ENCODE assay signal across 8 cellular contexts in the genomic region with DNA sequence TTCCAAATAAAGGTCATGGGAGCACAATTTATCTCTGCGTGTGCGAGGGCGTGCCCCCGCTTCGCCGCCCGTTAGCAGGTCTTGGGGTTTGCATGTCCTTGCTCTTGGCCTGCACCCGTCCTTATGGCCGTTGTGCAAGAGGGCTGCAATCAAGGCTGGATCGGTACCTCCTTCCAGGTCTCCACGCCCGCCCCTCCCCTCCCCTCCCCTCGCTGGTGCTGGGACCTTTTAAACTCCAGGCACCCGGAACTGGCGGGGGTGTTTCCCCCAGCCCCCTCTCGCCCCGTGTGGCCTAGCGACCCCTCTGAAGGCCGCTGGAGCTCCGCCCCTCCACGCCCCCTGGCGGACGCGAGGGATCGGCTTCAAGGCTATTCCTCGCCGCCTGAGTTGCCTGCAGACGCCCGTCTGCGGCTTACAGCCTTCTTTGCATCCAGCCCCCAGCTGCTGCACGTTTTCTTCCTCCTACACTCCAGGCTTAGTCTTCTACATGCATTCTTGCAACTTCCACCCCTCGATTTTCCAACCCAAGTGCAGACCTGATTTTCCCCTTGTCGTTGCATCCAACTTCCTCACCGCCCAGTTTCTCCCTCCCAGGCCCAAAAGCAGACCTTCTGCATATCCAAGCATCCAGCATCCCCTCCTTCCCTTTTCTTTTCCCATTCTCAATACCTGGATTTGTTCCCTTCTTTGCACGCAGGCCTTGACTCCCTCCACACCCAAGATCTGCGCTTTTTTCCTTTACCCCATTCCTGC. TPM values are rescaled to one million over a fixed set of nuclear protein-coding genes. Genes with fewer than 3 reads are reported as not detected.
DNase-seq lines count a peak whose midpoint lies in the region; ATAC-seq and TF ChIP-seq lines count a peak whose summit lies in the region.

No MANE protein-coding gene starts in this region.

- peak overlapping the region; percentile 100 for H3K4me3 Mint-ChIP-seq in type B pancreatic cell

- peak overlapping the region; percentile 93 for H2AFZ ChIP-seq in Loucy (ENCODE audit: low read length)

- peak overlapping the region; percentile 94 for H3K4me2 ChIP-seq in Loucy (ENCODE audit: low read depth, low read length, poor library complexity, severe bottlenecking)

- H3F3A ChIP-seq in Loucy (ENCODE audit: low read depth): no peaks in the 10 kb centered on the region

- H3K27me3 ChIP-seq in HAP-1 (ENCODE audit: low read depth): no peaks in the 10 kb centered on the region
- no peaks in the 10 kb centered on the region for H3K27me3 ChIP-seq in Loucy (ENCODE audit: insufficient read depth, low read length, poor library complexity, severe bottlenecking)

- peak; percentile 44 for DNase-seq in GM04504 (ENCODE audit: low read depth)
- peak; percentile 79 to 93 for DNase-seq in HAP-1 (ENCODE audit: low spot score in 2 of 2)
- DNase-seq in activated naive CD8-positive, alpha-beta T cell treated with anti-CD3 and anti-CD28 coated beads, Interleukin-2, amount 50 U/mL, for 16 hours (ENCODE audit: low read depth, low spot score): peak; percentile 48
- DNase-seq in cardiac septum (ENCODE audit: low spot score): peak; percentile 90
- peak; percentile 81 to 98 (median 90) for DNase-seq in posterior cingulate gyrus
- DNase-seq in type B pancreatic cell (ENCODE audit: extremely low spot score, unreplicated experiment): peak; percentile 92

- H3K4me1 ChIP-seq in HAP-1 (peaks cover 13% of the 10 kb centered on the region), Loucy (ENCODE audit: insufficient read depth, low read length, poor library complexity, severe bottlenecking) (peaks cover 54% of the 10 kb centered on the region)

- peak; percentile 88 for ATAC-seq in SK-N-SH treated with all-trans-retinoic acid at 6 μM for 48 hours

- no peaks in the 10 kb centered on the region for H3K9me3 Mint-ChIP-seq in type B pancreatic cell

- H3K36me3 ChIP-seq in HAP-1 (replicated peaks) (peaks cover 29% of the 10 kb centered on the region), Loucy (ENCODE audit: insufficient read depth, low read length) (peaks cover 28% of the 10 kb centered on the region)

- H3K79me2 ChIP-seq in Loucy (ENCODE audit: insufficient read depth, low read length): peaks cover 60% of the 10 kb centered on the region

- intact Hi-C loops in cardiac septum (cut with DNase I): loop anchor here (5.0 kb wide), 1 partner anchor 63 kb away; no protein-coding TSS in a partner anchor
- intact Hi-C loops in posterior cingulate gyrus (cut with DNase I): loop anchor here (1.0 to 2.0 kb wide), 2 partner anchors 79 to 151 kb away; no protein-coding TSS in a partner anchor

- peak; percentile 75 for TF ChIP-seq CTCF in Loucy (conservative IDR thresholded peaks at IDR 0.05; ENCODE audit: low read length)
- peak; percentile 87 for TF ChIP-seq CTCF in type B pancreatic cell (conservative IDR thresholded peaks at IDR 0.05)

- H4K20me1 ChIP-seq in Loucy (ENCODE audit: insufficient read depth, low read length, poor library complexity, severe bottlenecking): peaks cover 47% of the 10 kb centered on the region

- H3K36me3 Mint-ChIP-seq in type B pancreatic cell: peaks cover 26% of the 10 kb centered on the region

- peaks cover 32% of the 10 kb centered on the region for H3K4me1 Mint-ChIP-seq in type B pancreatic cell (ENCODE audit: unreplicated experiment)

- H3K9me3 ChIP-seq in HAP-1 (no peaks in the 10 kb centered on the region), Loucy (ENCODE audit: insufficient read depth, low read depth, low read length) (no peaks in the 10 kb centered on the region)

- H3K9me2 ChIP-seq in Loucy (replicated peaks; ENCODE audit: low read depth, low read length): no peaks in the 10 kb centered on the region

- H3K27me3 Mint-ChIP-seq in type B pancreatic cell: no peaks in the 10 kb centered on the region

- peak overlapping the region; percentile 89 for H3K4me3 ChIP-seq in HAP-1
- H3K4me3 ChIP-seq in Loucy (ENCODE audit: low read length, poor library complexity, severe bottlenecking): peak overlapping the region; percentile 94

- H3K9ac ChIP-seq in Loucy (ENCODE audit: low read depth, low read length, poor library complexity, severe bottlenecking): peak overlapping the region; percentile 92

- in situ Hi-C loops in HAP-1 (cut with MboI; ENCODE audit: low sequenced_read_pairs): no loop called here

- H3K27ac Mint-ChIP-seq in type B pancreatic cell: peak overlapping the region; percentile 95

TF ChIP-seq in SK-N-SH treated with all-trans-retinoic acid at 6 μM for 48 hours, 23 proteins besides CTCF, POLR2A, EP300 and RAD21:
- TF ChIP-seq BACH2 (CRISPR knock-in tag; IDR thresholded peaks at IDR 0.05; ENCODE audit: borderline replicate concordance) (no peak), SNAI2 (CRISPR knock-in tag; IDR thresholded peaks at IDR 0.05) (no peak), TCF4 (CRISPR knock-in tag; IDR thresholded peaks at IDR 0.05; ENCODE audit: borderline replicate concordance) (no peak), ARNTL (CRISPR knock-in tag; IDR thresholded peaks at IDR 0.05; ENCODE audit: borderline replicate concordance, low read depth) (no peak), PPARA (CRISPR knock-in tag; IDR thresholded peaks at IDR 0.05; ENCODE audit: borderline replicate concordance) (no peak), RARB (CRISPR knock-in tag; IDR thresholded peaks at IDR 0.05) (no peak), TOX (CRISPR knock-in tag; IDR thresholded peaks at IDR 0.05; ENCODE audit: borderline replicate concordance) (no peak), ZNF8 (CRISPR knock-in tag; IDR thresholded peaks at IDR 0.05) (no peak), GLIS3 (CRISPR knock-in tag; IDR thresholded peaks at IDR 0.05) (no peak), CSDC2 (CRISPR knock-in tag; IDR thresholded peaks at IDR 0.05) (no peak), ZNF565 (CRISPR knock-in tag; conservative IDR thresholded peaks at IDR 0.05; ENCODE audit: low read depth) (no peak), OSR1 (CRISPR knock-in tag; IDR thresholded peaks at IDR 0.05) (no peak), ISL1 (CRISPR knock-in tag; IDR thresholded peaks at IDR 0.05) (no peak), ZFP3 (CRISPR knock-in tag; IDR thresholded peaks at IDR 0.05) (no peak)
- TF ChIP-seq, protein P1, sequence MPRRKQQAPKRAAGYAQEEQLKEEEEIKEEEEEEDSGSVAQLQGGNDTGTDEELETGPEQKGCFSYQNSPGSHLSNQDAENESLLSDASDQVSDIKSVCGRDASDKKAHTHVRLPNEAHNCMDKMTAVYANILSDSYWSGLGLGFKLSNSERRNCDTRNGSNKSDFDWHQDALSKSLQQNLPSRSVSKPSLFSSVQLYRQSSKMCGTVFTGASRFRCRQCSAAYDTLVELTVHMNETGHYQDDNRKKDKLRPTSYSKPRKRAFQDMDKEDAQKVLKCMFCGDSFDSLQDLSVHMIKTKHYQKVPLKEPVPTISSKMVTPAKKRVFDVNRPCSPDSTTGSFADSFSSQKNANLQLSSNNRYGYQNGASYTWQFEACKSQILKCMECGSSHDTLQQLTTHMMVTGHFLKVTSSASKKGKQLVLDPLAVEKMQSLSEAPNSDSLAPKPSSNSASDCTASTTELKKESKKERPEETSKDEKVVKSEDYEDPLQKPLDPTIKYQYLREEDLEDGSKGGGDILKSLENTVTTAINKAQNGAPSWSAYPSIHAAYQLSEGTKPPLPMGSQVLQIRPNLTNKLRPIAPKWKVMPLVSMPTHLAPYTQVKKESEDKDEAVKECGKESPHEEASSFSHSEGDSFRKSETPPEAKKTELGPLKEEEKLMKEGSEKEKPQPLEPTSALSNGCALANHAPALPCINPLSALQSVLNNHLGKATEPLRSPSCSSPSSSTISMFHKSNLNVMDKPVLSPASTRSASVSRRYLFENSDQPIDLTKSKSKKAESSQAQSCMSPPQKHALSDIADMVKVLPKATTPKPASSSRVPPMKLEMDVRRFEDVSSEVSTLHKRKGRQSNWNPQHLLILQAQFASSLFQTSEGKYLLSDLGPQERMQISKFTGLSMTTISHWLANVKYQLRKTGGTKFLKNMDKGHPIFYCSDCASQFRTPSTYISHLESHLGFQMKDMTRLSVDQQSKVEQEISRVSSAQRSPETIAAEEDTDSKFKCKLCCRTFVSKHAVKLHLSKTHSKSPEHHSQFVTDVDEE (CRISPR knock-in tag; IDR thresholded peaks at IDR 0.05): no peak
- TF ChIP-seq, protein P2, sequence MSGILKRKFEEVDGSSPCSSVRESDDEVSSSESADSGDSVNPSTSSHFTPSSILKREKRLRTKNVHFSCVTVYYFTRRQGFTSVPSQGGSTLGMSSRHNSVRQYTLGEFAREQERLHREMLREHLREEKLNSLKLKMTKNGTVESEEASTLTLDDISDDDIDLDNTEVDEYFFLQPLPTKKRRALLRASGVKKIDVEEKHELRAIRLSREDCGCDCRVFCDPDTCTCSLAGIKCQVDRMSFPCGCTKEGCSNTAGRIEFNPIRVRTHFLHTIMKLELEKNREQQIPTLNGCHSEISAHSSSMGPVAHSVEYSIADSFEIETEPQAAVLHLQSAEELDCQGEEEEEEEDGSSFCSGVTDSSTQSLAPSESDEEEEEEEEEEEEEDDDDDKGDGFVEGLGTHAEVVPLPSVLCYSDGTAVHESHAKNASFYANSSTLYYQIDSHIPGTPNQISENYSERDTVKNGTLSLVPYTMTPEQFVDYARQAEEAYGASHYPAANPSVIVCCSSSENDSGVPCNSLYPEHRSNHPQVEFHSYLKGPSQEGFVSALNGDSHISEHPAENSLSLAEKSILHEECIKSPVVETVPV (CRISPR knock-in tag; IDR thresholded peaks at IDR 0.05): no peak
- TF ChIP-seq, protein P3, sequence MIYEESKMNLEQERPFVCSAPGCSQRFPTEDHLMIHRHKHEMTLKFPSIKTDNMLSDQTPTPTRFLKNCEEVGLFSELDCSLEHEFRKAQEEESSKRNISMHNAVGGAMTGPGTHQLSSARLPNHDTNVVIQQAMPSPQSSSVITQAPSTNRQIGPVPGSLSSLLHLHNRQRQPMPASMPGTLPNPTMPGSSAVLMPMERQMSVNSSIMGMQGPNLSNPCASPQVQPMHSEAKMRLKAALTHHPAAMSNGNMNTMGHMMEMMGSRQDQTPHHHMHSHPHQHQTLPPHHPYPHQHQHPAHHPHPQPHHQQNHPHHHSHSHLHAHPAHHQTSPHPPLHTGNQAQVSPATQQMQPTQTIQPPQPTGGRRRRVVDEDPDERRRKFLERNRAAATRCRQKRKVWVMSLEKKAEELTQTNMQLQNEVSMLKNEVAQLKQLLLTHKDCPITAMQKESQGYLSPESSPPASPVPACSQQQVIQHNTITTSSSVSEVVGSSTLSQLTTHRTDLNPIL (CRISPR knock-in tag; IDR thresholded peaks at IDR 0.05; ENCODE audit: low read depth): no peak

RNA-seq across cellular contexts. Expression of a gene that starts 0.6 kb away (rescaled TPM):
- total RNA-seq in cardiac septum (17.7 TPM), type B pancreatic cell (ENCODE audit: low replicate concordance) (149 and 184 TPM in 2 replicates)

RNA-seq across cellular contexts. Expression of a gene that starts 11.8 kb away (rescaled TPM):
- 20.2 TPM for total RNA-seq in cardiac septum
- 21.9 and 33.8 TPM in 2 replicates for total RNA-seq in type B pancreatic cell (ENCODE audit: low replicate concordance)

Comparison
In these comparisons a context has a peak if more than half of its experiments do, and no peak if none do; other contexts are left out.
1. Peak in every context shown above with its lines: DNase-seq, ATAC-seq and H3K4me3 ChIP-seq.